In genomic region chr5:100119903-100120302, GRCh38 we compare ENCODE assay signal across 1 cellular context.
TF ChIP-seq lines count a peak whose summit lies in the region.

No MANE protein-coding gene starts in this region.

TF ChIP-seq in HepG2, 621 proteins besides CTCF, POLR2A, EP300 and RAD21:
- TF ChIP-seq, protein P1, sequence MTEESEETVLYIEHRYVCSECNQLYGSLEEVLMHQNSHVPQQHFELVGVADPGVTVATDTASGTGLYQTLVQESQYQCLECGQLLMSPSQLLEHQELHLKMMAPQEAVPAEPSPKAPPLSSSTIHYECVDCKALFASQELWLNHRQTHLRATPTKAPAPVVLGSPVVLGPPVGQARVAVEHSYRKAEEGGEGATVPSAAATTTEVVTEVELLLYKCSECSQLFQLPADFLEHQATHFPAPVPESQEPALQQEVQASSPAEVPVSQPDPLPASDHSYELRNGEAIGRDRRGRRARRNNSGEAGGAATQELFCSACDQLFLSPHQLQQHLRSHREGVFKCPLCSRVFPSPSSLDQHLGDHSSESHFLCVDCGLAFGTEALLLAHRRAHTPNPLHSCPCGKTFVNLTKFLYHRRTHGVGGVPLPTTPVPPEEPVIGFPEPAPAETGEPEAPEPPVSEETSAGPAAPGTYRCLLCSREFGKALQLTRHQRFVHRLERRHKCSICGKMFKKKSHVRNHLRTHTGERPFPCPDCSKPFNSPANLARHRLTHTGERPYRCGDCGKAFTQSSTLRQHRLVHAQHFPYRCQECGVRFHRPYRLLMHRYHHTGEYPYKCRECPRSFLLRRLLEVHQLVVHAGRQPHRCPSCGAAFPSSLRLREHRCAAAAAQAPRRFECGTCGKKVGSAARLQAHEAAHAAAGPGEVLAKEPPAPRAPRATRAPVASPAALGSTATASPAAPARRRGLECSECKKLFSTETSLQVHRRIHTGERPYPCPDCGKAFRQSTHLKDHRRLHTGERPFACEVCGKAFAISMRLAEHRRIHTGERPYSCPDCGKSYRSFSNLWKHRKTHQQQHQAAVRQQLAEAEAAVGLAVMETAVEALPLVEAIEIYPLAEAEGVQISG (CRISPR knock-in tag; IDR thresholded peaks at IDR 0.05): no peak
- TF ChIP-seq NBN (conservative IDR thresholded peaks at IDR 0.05) (no peak), ZBTB44 (CRISPR knock-in tag; IDR thresholded peaks at IDR 0.05) (no peak), MAFK (conservative IDR thresholded peaks at IDR 0.05 in 1 of 2, IDR thresholded peaks at IDR 0.05 in 1 of 2; ENCODE audit: low read length in 2 of 2) (peak; percentile 79 to 89), PATZ1 (CRISPR knock-in tag; IDR thresholded peaks at IDR 0.05) (no peak), ZUFSP (CRISPR knock-in tag; IDR thresholded peaks at IDR 0.05; ENCODE audit: borderline replicate concordance) (no peak), ZNF672 (CRISPR knock-in tag; IDR thresholded peaks at IDR 0.05) (no peak), MAFF (IDR thresholded peaks at IDR 0.05; ENCODE audit: low read depth, low read length) (peak; percentile 84), NCOA5 (CRISPR knock-in tag; IDR thresholded peaks at IDR 0.05) (no peak), ZNF143 (CRISPR knock-in tag; IDR thresholded peaks at IDR 0.05) (no peak), ARHGAP35 (CRISPR knock-in tag; IDR thresholded peaks at IDR 0.05; ENCODE audit: borderline replicate concordance) (no peak), HOXA3 (CRISPR knock-in tag; IDR thresholded peaks at IDR 0.05) (no peak)
- TF ChIP-seq, protein P2, sequence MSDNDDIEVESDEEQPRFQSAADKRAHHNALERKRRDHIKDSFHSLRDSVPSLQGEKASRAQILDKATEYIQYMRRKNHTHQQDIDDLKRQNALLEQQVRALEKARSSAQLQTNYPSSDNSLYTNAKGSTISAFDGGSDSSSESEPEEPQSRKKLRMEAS (IDR thresholded peaks at IDR 0.05): no peak
